ENCODE assay signal across 8 cellular contexts in genomic region chr2:222912117-222912516, GRCh38. TPM values are rescaled to one million over a fixed set of nuclear protein-coding genes. Genes with fewer than 3 reads are reported as not detected.
DNase-seq lines count a peak whose midpoint lies in the region; ATAC-seq and TF ChIP-seq lines count a peak whose summit lies in the region.

No MANE protein-coding gene starts in this region.

- intact Hi-C loops in mucosa of descending colon (cut with DNase I, micrococcal nuclease): no loop called here
- intact Hi-C loops in posterior vena cava (cut with DNase I): no loop called here

- no peaks in the 10 kb centered on the region for H3K36me3 ChIP-seq in mucosa of descending colon (ENCODE audit: low read depth)

- no peak overlapping the region for H3K4me3 ChIP-seq in AG09309 (ENCODE audit: control insufficient read depth, low read depth, low read length)
- no peak overlapping the region for H3K4me3 ChIP-seq in mucosa of descending colon

- H3K9me3 ChIP-seq in mucosa of descending colon: no peaks in the 10 kb centered on the region

- TF ChIP-seq CTCF in AG09309 (IDR thresholded peaks at IDR 0.05; ENCODE audit: control insufficient read depth, insufficient read depth, low read depth, low read length, missing control alignments) (no peak), mucosa of descending colon (IDR thresholded peaks at IDR 0.05) (no peak)

- DNase-seq in AG09309 (ENCODE audit: low read depth) (peak; percentile 40), GM19238 (ENCODE audit: insufficient read length, low spot score) (peak; percentile 51), SKM-1 treated with dmso at 0.1 percent for 144 hours (lab: John Stamatoyannopoulos, UW; ENCODE audit: unreplicated experiment) (peak; percentile 97), mucosa of descending colon (no peak), posterior vena cava (ENCODE audit: low spot score) (no peak), DMS114 treated with DMSO at 0.1 percent for 48 hours (lab: John Stamatoyannopoulos, UW; ENCODE audit: unreplicated experiment) (no peak), NCI-H69 (lab: John Stamatoyannopoulos, UW) (no peak)

- H3K4me1 ChIP-seq in mucosa of descending colon (ENCODE audit: low read depth): peaks cover 8% of the 10 kb centered on the region

- ATAC-seq in HG03108 (IDR thresholded peaks at IDR 0.05; ENCODE audit: unreplicated experiment) (peak; percentile 97), mucosa of descending colon (peak; percentile 80)

RNA-seq across cellular contexts. Expression of gene ACSL3, which starts 51.3 kb away (rescaled TPM):
- 100 to 1,000 TPM in 1 of 3 donors, 10 to 100 TPM in 2; 77.2 to 108 (median 93.0) TPM for total RNA-seq in mucosa of descending colon
- 10 to 100 TPM; 52.2 to 54.6 TPM for total RNA-seq in posterior vena cava

Comparison
In these comparisons a context has a peak if more than half of its experiments do, and no peak if none do; other contexts are left out.
1. DNase-seq: peak in AG09309 (single experiment), GM19238 (single experiment) and SKM-1 treated with dmso at 0.1 percent for 144 hours (single experiment); none in mucosa of descending colon (0 of 3), posterior vena cava (single experiment), DMS114 treated with DMSO at 0.1 percent for 48 hours (single experiment) and NCI-H69 (single experiment).